Comparison of ENCODE assay signal across 33 cellular contexts in the genomic region with DNA sequence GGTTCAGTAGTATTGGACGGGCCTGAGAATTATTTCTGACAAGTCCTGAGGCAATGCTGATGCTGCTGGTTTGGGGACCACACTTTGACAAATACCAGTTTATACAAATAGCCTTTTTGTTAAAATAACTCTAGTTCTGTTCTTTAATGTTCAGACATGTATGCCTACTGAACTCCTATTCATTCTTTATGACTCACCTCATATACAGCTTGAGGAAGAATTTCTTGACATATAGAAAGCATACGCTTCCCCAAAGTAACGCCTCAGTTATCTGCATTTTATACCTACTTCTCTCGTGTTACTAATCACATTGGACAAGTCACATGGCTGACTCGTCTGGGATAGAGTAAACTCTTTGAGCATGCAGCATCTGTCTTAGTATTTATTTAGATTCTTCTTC.
"Had no signal": no experiment of that assay in that cellular context is flagged by ENCODE, and none has a peak within 500 bp of the region (broad histone marks: within the 10 kb centered on the region; RNA-seq: fewer than 3 reads in every experiment).

No MANE protein-coding gene starts in this region.

- DNase-seq: activated B cell treated with CpG ODN at 0.5 μM for 24 hours; activated CD4-positive, alpha-beta memory T cell treated with anti-CD3 and anti-CD28 coated beads for 36 hours; activated CD4-positive, alpha-beta T cell treated with anti-CD3 and anti-CD28 coated beads for 4 hours; activated CD4-positive, alpha-beta T cell treated with anti-CD3 and anti-CD28 coated beads, Interleukin-2, amount 10 ng/mL, durations not matched to agents 24 days and 14 days; activated CD4-positive, alpha-beta T cell treated with anti-CD3 and anti-CD28 coated beads, Interleukin-2, amount 50 U/mL, for 1 hour; activated CD4-positive, alpha-beta T cell treated with anti-CD3 and anti-CD28 coated beads, Interleukin-2, amount 50 U/mL, for 4 hours; activated CD4-positive, CD25-positive, alpha-beta regulatory T cell treated with anti-CD3 and anti-CD28 coated beads, Interleukin-2, amount 50 U/mL, for 72 hours; activated CD8-positive, alpha-beta memory T cell treated with anti-CD3 and anti-CD28 coated beads, Interleukin-2, amount 50 U/mL, for 4 hours; activated CD8-positive, alpha-beta T cell treated with anti-CD3 and anti-CD28 coated beads for 36 hours; activated effector memory CD4-positive, alpha-beta T cell treated with anti-CD3 and anti-CD28 coated beads, Interleukin-2, amount 50 U/mL, for 16 hours; activated gamma-delta T cell treated with Interleukin-2 at 50 U/mL for 16 hours; activated naive CD4-positive, alpha-beta T cell; activated naive CD4-positive, alpha-beta T cell treated with anti-CD3 and anti-CD28 coated beads for 36 hours; activated naive CD4-positive, alpha-beta T cell treated with anti-CD3 and anti-CD28 coated beads, Interleukin-2, amount 50 U/mL, for 16 hours; activated naive CD8-positive, alpha-beta T cell treated with anti-CD3 and anti-CD28 coated beads for 36 hours; activated T-cell treated with anti-CD3 and anti-CD28 coated beads for 4 hours; activated T-cell treated with anti-CD3 and anti-CD28 coated beads, Interleukin-2, amount 50 U/mL, for 1 hour; activated T-cell treated with anti-CD3 and anti-CD28 coated beads, Interleukin-2, amount 50 U/mL, for 4 hours; activated T-cell treated with anti-CD3 and anti-CD28 coated beads, Interleukin-2, amount 50 U/mL, for 72 hours; adrenal gland; amniotic stem cell; aorta; body of pancreas; brain microvascular endothelial cell; caudate nucleus; cerebellar nuclear complex; T-helper 1 cell; T-helper 2 cell; T-helper 9 cell had no signal

- ATAC-seq: activated CD8-positive, alpha-beta T cell treated with anti-CD3 and anti-CD28 coated beads for 36 hours; activated naive CD4-positive, alpha-beta T cell treated with anti-CD3 and anti-CD28 coated beads, Interleukin-2, amount 50 U/mL, for 72 hours; activated T-cell treated with anti-CD3 and anti-CD28 coated beads, Interleukin-2, amount 50 U/mL, for 4 hours; activated T-cell treated with anti-CD3 and anti-CD28 coated beads, Interleukin-2, amount 50 U/mL, for 72 hours; activated T-helper 17 cell treated with anti-CD3 and anti-CD28 coated beads, Interleukin-2, amount 50 U/mL, for 72 hours; body of pancreas had no signal

- H3K4me3 ChIP-seq: adrenal gland, body of pancreas, breast epithelium, cardiac muscle cell had no signal
